33 cellular contexts compared by ENCODE assay signal in genomic region chr15:72426753-72427152, GRCh38. TPM values are rescaled to one million over a fixed set of nuclear protein-coding genes. Genes with fewer than 3 reads are reported as not detected.
"Had no signal": no experiment of that assay in that cellular context is flagged by ENCODE, and none has a peak within 500 bp of the region (broad histone marks: within the 10 kb centered on the region; RNA-seq: fewer than 3 reads in every experiment).

No MANE protein-coding gene starts in this region.

- H3K36me3 ChIP-seq: esophagus squamous epithelium, gastrocnemius medialis, heart right ventricle, left lung, lower lobe of right lung had no signal

- DNase-seq: dermis blood vessel endothelial cell; dorsolateral prefrontal cortex; effector CD8-positive, alpha-beta T cell; effector memory CD8-positive, alpha-beta T cell; endodermal cell; erythroblast; esophagus squamous epithelium; foreskin fibroblast; foreskin melanocyte; gastrocnemius medialis; glutamatergic neuron; head of caudate nucleus; heart right ventricle; hippocampal formation; immature natural killer cell; islet precursor cell; kidney; kidney glomerular epithelial cell; left lung; left ventricle myocardium superior; lower lobe of right lung; mesendoderm; midbrain; naive thymus-derived CD4-positive, alpha-beta T cell; natural killer cell had no signal

- H3K4me3 ChIP-seq: coronary artery, dorsolateral prefrontal cortex, esophagus squamous epithelium, gastrocnemius medialis, heart right ventricle, left lung, lower lobe of right lung had no signal

- H3K9me3 ChIP-seq: gastrocnemius medialis had no signal

- ATAC-seq: effector memory CD8-positive, alpha-beta T cell; esophagus mucosa; gastrocnemius medialis; heart right ventricle; left lung; left ventricle myocardium superior; lower lobe of right lung; naive thymus-derived CD4-positive, alpha-beta T cell; natural killer cell had no signal

- H3K27me3 ChIP-seq: dorsolateral prefrontal cortex, esophagus squamous epithelium, gastrocnemius medialis, heart right ventricle, left lung had no signal

- H3K27ac ChIP-seq: coronary artery, dorsolateral prefrontal cortex, epithelial cell of prostate, esophagus squamous epithelium, gastrocnemius medialis, heart right ventricle, left lung, lower lobe of right lung had no signal

- H3K4me1 ChIP-seq: esophagus squamous epithelium, gastrocnemius medialis, heart right ventricle, left lung, lower lobe of right lung had no signal

RNA-seq across cellular contexts. Expression of gene TMEM202, which starts 28.6 kb away (rescaled TPM):
- total RNA-seq: dermis blood vessel endothelial cell; dorsolateral prefrontal cortex; endodermal cell; esophagus mucosa; esophagus squamous epithelium; gastrocnemius medialis; glomerular endothelial cell; heart right ventricle; kidney; left lung; left ventricle myocardium superior; lower leg skin; lower lobe of right lung; lung microvascular endothelial cell; mononuclear cell; mucosa of gallbladder; naive thymus-derived CD4-positive, alpha-beta T cell; natural killer cell had no signal
- polyA plus RNA-seq: heart right ventricle; immature natural killer cell; naive thymus-derived CD4-positive, alpha-beta T cell had no signal
